ENCODE assay signal across 8 cellular contexts in genomic region chr19:41324921-41325639, GRCh38. TPM values are rescaled to one million over a fixed set of nuclear protein-coding genes. Genes with fewer than 3 reads are reported as not detected.
DNase-seq lines count a peak whose midpoint lies in the region; ATAC-seq and TF ChIP-seq lines count a peak whose summit lies in the region.

No MANE protein-coding gene starts in this region.

- peak; percentile 39 for ATAC-seq in left lobe of liver
- no peak for ATAC-seq in HG03460 (IDR thresholded peaks at IDR 0.05; ENCODE audit: unreplicated experiment)

- H3K27me3 ChIP-seq in subcutaneous abdominal adipose tissue (ENCODE audit: control insufficient read depth in 5 of 5, insufficient read depth in 4 of 5, low read length in 5 of 5): peaks cover 6 to 20% (median 9%) of the 10 kb centered on the region in 5 donors

- no peaks in the 10 kb centered on the region for H3K27me3 Mint-ChIP-seq in chondrocyte (ENCODE audit: low read depth)

- in situ Hi-C loops in Caki2 (cut with HindIII; ENCODE audit: low pct_unique_long_range_greater_than_20kb, low sequenced_read_pairs): no loop called here

- peaks cover 82% of the 10 kb centered on the region for H3K4me1 Mint-ChIP-seq in chondrocyte (ENCODE audit: low read depth)

- no peaks in the 10 kb centered on the region for H3K9me3 ChIP-seq in subcutaneous abdominal adipose tissue (ENCODE audit: control insufficient read depth in 5 of 5, low read length in 5 of 5)

- peak overlapping the region in 1 of 5 donors; percentile 68 for H3K9ac ChIP-seq in subcutaneous abdominal adipose tissue (ENCODE audit: low read length in 5 of 5)

- peaks cover 20 to 92% (median 75%) of the 10 kb centered on the region in 5 donors for H3K4me1 ChIP-seq in subcutaneous abdominal adipose tissue (ENCODE audit: control insufficient read depth in 5 of 5, insufficient read depth in 5 of 5, low read length in 5 of 5)

- TF ChIP-seq CTCF in chondrocyte (IDR thresholded peaks at IDR 0.05): no peak

- H3K27ac ChIP-seq in subcutaneous abdominal adipose tissue (ENCODE audit: low read depth, low read length): peak overlapping the region; percentile 84

- H3K4me3 Mint-ChIP-seq in chondrocyte (ENCODE audit: unreplicated experiment): peak overlapping the region; percentile 63

- peak; percentile 82 for DNase-seq in Caki2 (ENCODE audit: low read depth)
- peak; percentile 70 for DNase-seq in NCI-H69 (lab: John Stamatoyannopoulos, UW)
- DNase-seq in chondrocyte (ENCODE audit: low spot score): no peak
- DNase-seq in left lobe of liver (ENCODE audit: low spot score): no peak
- no peak for DNase-seq in NCI-H2171 (lab: John Stamatoyannopoulos, UW)
- DNase-seq in activated CD4-positive, alpha-beta T cell treated with anti-CD3 and anti-CD28 coated beads for 4 hours: no peak

- no peaks in the 10 kb centered on the region for H3K9me3 Mint-ChIP-seq in chondrocyte (ENCODE audit: low read depth)

- peak overlapping the region; percentile 100 for H3K27ac Mint-ChIP-seq in chondrocyte (ENCODE audit: unreplicated experiment)

- H3K4me3 ChIP-seq in subcutaneous abdominal adipose tissue (ENCODE audit: low read depth in 1 of 5, low read length in 5 of 5): peak overlapping the region in 4 of 5 donors; percentile 39 to 55 (median 50)

- H3K36me3 Mint-ChIP-seq in chondrocyte (ENCODE audit: low read depth): peaks cover 13% of the 10 kb centered on the region

- H3K36me3 ChIP-seq in subcutaneous abdominal adipose tissue (ENCODE audit: control insufficient read depth in 5 of 5, insufficient read depth in 5 of 5, low read length in 5 of 5): peaks cover 0 to 34% (median 24%) of the 10 kb centered on the region in 5 donors

RNA-seq across cellular contexts. Expression of gene CCDC97, which starts 15.1 kb away (rescaled TPM):
- 14.5 and 16.3 TPM in 2 replicates for total RNA-seq in Caki2 (2014; rRNA removed; shearing (Covaris generic); ENCODE audit: low replicate concordance)
- total RNA-seq in chondrocyte: 21.8 to 33.2 TPM (median 25.5 TPM) in 3 replicates
- total RNA-seq in left lobe of liver: 9.0 TPM

RNA-seq across cellular contexts. Expression of gene TGFB1, which starts 28.6 kb away (rescaled TPM):
- 5.2 and 7.2 TPM in 2 replicates for total RNA-seq in Caki2 (2014; rRNA removed; shearing (Covaris generic); ENCODE audit: low replicate concordance)
- total RNA-seq in chondrocyte: 188 to 197 TPM (median 195 TPM) in 3 replicates
- total RNA-seq in left lobe of liver: 7.9 TPM

RNA-seq across cellular contexts. Expression of gene B9D2, which starts 38.9 kb away (rescaled TPM):
- 15.1 and 35.0 TPM in 2 replicates for total RNA-seq in Caki2 (2014; rRNA removed; shearing (Covaris generic); ENCODE audit: low replicate concordance)
- total RNA-seq in chondrocyte (2.0 to 3.0 TPM (median 2.6 TPM) in 3 replicates), left lobe of liver (2.1 TPM)

RNA-seq across cellular contexts. Expression of gene TMEM91, which starts 51.3 kb away (rescaled TPM):
- total RNA-seq in Caki2 (2014; rRNA removed; shearing (Covaris generic); ENCODE audit: low replicate concordance): 4.1 and 7.5 TPM in 2 replicates
- total RNA-seq in chondrocyte (4.8 to 6.8 TPM (median 5.4 TPM) in 3 replicates), left lobe of liver (3.1 TPM)

Comparison
In these comparisons a context has a peak if more than half of its experiments do, and no peak if none do; other contexts are left out.
1. DNase-seq: peak in Caki2 (single experiment) and NCI-H69 (single experiment); none in chondrocyte (single experiment), left lobe of liver (single experiment), NCI-H2171 (single experiment) and activated CD4-positive, alpha-beta T cell treated with anti-CD3 and anti-CD28 coated beads for 4 hours (0 of 2).
2. RNA of gene TGFB1, which starts 28.6 kb away (total RNA-seq): 188 to 197 TPM in chondrocyte; 7.9 TPM in left lobe of liver (single experiment) and 5.2 to 7.2 TPM in Caki2; every median in the first group is over 10 times any median in the second.